1 cellular context compared by ENCODE assay signal in the genomic region with DNA sequence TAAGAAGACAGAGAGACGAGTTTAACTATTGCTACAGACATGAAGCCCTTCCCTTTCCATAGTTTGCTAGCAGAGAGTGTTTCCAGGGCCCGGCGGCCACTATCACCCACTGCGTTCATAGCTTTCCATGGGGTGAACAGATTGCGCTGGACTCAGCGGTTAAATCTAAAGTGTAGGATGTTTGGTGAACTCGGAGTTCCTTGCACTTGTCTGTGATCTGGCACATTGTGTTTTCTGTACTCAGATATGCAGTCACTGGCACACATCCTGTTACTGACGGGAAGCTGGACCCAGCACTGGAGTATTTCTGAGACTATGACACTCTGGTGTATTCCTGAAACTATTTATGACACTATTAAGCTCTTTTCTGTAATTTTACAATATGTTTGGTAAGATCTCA.
TF ChIP-seq lines count a peak whose summit lies in the region.

No MANE protein-coding gene starts in this region.

TF ChIP-seq in endothelial cell of umbilical vein, 7 proteins besides CTCF, POLR2A, EP300 and RAD21:
- TF ChIP-seq POLR2AphosphoS5 (IDR thresholded peaks at IDR 0.05; ENCODE audit: insufficient read depth, low read depth, low read length): peak; percentile 28
- TF ChIP-seq JUN (IDR thresholded peaks at IDR 0.05; ENCODE audit: borderline replicate concordance, insufficient read depth, insufficient read length, low read depth): no peak
TF ChIP-seq in endothelial cell of umbilical vein: peak in this region for 1.
